ENCODE assay signal across 1 cellular context in the genomic region with DNA sequence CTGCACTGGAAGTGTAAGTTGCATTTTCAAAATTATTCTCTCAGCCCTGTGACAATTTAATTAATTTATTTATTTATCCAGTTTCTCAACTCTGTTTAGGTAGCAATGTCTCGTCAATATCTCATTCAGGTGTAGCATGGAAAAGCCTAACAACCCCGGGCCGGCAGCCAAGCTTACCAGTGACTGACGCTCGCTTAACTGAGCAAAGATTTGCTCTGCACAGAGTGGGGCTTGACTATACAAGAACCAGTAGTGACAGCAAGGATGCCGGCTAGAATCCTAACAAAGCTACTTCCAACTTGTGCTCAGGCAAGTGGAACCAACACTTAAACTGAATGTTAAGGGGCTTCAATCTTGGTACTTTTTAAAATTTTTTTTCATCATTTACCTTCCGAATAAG.
TF ChIP-seq lines count a peak whose summit lies in the region.

No MANE protein-coding gene starts in this region.

TF ChIP-seq in GM23338, 12 proteins besides CTCF, POLR2A, EP300 and RAD21 (continued from another document):
- TF ChIP-seq, protein P1, sequence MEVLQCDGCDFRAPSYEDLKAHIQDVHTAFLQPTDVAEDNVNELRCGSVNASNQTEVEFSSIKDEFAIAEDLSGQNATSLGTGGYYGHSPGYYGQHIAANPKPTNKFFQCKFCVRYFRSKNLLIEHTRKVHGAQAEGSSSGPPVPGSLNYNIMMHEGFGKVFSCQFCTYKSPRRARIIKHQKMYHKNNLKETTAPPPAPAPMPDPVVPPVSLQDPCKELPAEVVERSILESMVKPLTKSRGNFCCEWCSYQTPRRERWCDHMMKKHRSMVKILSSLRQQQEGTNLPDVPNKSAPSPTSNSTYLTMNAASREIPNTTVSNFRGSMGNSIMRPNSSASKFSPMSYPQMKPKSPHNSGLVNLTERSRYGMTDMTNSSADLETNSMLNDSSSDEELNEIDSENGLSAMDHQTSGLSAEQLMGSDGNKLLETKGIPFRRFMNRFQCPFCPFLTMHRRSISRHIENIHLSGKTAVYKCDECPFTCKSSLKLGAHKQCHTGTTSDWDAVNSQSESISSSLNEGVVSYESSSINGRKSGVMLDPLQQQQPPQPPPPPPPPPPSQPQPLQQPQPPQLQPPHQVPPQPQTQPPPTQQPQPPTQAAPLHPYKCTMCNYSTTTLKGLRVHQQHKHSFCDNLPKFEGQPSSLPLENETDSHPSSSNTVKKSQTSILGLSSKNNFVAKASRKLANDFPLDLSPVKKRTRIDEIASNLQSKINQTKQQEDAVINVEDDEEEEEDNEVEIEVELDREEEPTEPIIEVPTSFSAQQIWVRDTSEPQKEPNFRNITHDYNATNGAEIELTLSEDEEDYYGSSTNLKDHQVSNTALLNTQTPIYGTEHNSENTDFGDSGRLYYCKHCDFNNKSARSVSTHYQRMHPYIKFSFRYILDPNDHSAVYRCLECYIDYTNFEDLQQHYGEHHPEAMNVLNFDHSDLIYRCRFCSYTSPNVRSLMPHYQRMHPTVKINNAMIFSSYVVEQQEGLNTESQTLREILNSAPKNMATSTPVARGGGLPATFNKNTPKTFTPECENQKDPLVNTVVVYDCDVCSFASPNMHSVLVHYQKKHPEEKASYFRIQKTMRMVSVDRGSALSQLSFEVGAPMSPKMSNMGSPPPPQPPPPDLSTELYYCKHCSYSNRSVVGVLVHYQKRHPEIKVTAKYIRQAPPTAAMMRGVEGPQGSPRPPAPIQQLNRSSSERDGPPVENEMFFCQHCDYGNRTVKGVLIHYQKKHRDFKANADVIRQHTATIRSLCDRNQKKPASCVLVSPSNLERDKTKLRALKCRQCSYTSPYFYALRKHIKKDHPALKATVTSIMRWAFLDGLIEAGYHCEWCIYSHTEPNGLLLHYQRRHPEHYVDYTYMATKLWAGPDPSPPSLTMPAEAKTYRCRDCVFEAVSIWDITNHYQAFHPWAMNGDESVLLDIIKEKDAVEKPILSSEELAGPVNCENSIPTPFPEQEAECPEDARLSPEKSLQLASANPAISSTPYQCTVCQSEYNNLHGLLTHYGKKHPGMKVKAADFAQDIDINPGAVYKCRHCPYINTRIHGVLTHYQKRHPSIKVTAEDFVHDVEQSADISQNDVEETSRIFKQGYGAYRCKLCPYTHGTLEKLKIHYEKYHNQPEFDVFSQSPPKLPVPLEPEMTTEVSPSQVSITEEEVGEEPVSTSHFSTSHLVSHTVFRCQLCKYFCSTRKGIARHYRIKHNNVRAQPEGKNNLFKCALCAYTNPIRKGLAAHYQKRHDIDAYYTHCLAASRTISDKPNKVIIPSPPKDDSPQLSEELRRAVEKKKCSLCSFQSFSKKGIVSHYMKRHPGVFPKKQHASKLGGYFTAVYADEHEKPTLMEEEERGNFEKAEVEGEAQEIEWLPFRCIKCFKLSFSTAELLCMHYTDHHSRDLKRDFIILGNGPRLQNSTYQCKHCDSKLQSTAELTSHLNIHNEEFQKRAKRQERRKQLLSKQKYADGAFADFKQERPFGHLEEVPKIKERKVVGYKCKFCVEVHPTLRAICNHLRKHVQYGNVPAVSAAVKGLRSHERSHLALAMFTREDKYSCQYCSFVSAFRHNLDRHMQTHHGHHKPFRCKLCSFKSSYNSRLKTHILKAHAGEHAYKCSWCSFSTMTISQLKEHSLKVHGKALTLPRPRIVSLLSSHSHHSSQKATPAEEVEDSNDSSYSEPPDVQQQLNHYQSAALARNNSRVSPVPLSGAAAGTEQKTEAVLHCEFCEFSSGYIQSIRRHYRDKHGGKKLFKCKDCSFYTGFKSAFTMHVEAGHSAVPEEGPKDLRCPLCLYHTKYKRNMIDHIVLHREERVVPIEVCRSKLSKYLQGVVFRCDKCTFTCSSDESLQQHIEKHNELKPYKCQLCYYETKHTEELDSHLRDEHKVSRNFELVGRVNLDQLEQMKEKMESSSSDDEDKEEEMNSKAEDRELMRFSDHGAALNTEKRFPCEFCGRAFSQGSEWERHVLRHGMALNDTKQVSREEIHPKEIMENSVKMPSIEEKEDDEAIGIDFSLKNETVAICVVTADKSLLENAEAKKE (CRISPR knock-in tag; IDR thresholded peaks at IDR 0.05) = no peak
- TF ChIP-seq, protein P2, sequence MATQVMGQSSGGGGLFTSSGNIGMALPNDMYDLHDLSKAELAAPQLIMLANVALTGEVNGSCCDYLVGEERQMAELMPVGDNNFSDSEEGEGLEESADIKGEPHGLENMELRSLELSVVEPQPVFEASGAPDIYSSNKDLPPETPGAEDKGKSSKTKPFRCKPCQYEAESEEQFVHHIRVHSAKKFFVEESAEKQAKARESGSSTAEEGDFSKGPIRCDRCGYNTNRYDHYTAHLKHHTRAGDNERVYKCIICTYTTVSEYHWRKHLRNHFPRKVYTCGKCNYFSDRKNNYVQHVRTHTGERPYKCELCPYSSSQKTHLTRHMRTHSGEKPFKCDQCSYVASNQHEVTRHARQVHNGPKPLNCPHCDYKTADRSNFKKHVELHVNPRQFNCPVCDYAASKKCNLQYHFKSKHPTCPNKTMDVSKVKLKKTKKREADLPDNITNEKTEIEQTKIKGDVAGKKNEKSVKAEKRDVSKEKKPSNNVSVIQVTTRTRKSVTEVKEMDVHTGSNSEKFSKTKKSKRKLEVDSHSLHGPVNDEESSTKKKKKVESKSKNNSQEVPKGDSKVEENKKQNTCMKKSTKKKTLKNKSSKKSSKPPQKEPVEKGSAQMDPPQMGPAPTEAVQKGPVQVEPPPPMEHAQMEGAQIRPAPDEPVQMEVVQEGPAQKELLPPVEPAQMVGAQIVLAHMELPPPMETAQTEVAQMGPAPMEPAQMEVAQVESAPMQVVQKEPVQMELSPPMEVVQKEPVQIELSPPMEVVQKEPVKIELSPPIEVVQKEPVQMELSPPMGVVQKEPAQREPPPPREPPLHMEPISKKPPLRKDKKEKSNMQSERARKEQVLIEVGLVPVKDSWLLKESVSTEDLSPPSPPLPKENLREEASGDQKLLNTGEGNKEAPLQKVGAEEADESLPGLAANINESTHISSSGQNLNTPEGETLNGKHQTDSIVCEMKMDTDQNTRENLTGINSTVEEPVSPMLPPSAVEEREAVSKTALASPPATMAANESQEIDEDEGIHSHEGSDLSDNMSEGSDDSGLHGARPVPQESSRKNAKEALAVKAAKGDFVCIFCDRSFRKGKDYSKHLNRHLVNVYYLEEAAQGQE (IDR thresholded peaks at IDR 0.05; ENCODE audit: unreplicated experiment) = no peak
- TF ChIP-seq ZNF114 (CRISPR knock-in tag; IDR thresholded peaks at IDR 0.05) = no peak
